Comparison of ENCODE assay signal across 1 cellular context in genomic region chr10:3534433-3534832, GRCh38.
TF ChIP-seq lines count a peak whose summit lies in the region.

No MANE protein-coding gene starts in this region.

TF ChIP-seq in HepG2, 621 proteins besides CTCF, POLR2A, EP300 and RAD21 (continued from another document):
- no peak for TF ChIP-seq ZBTB4 (CRISPR knock-in tag; IDR thresholded peaks at IDR 0.05; ENCODE audit: borderline replicate concordance)
- no peak for TF ChIP-seq MLX (CRISPR knock-in tag; IDR thresholded peaks at IDR 0.05)
- TF ChIP-seq ELF4 (CRISPR knock-in tag; IDR thresholded peaks at IDR 0.05; ENCODE audit: borderline replicate concordance) = no peak
- no peak for TF ChIP-seq ZNF30 (CRISPR knock-in tag; IDR thresholded peaks at IDR 0.05)
- no peak for TF ChIP-seq ZNF362 (CRISPR knock-in tag; IDR thresholded peaks at IDR 0.05; ENCODE audit: borderline replicate concordance)
- no peak for TF ChIP-seq BATF2 (CRISPR knock-in tag; IDR thresholded peaks at IDR 0.05)
- TF ChIP-seq ZNF503 (CRISPR knock-in tag; IDR thresholded peaks at IDR 0.05) = no peak
- TF ChIP-seq DDIT3 (CRISPR knock-in tag; IDR thresholded peaks at IDR 0.05) = no peak
- no peak for TF ChIP-seq MBNL3 (CRISPR knock-in tag; conservative IDR thresholded peaks at IDR 0.05)
- TF ChIP-seq CAMTA2 (CRISPR knock-in tag; IDR thresholded peaks at IDR 0.05; ENCODE audit: borderline replicate concordance) = no peak
- TF ChIP-seq PPARG (CRISPR knock-in tag; conservative IDR thresholded peaks at IDR 0.05) = no peak
- TF ChIP-seq NCOA5 (CRISPR knock-in tag; IDR thresholded peaks at IDR 0.05) = no peak
